18 cellular contexts compared by ENCODE assay signal in the genomic region with DNA sequence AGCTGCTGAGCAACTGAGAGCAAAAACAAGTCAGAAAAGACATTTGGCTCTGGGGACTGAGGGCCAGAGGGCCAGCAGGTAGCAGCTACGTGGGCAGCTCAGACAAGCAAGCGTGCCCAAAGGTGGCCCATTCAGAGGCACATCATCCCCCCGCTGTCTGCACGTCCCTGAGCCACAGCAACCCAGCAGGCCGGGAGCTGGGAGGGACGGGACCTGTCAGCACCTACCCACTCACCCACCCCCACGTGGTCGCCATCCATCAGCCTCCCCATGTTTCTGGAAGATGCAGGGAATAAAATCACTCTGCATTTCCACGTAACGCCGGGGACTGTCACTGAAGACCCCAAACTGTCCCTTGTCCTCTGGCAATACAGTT.
DNase-seq lines count a peak whose midpoint lies in the region; ATAC-seq, FAIRE-seq and TF ChIP-seq lines count a peak whose summit lies in the region.
"Had no signal": no experiment of that assay in that cellular context is flagged by ENCODE, and none has a peak within 500 bp of the region (broad histone marks: within the 10 kb centered on the region; RNA-seq: fewer than 3 reads in every experiment).

No MANE protein-coding gene starts in this region.

- H3K36me3 ChIP-seq in esophagus muscularis mucosa (no peaks in the 10 kb centered on the region), mesendoderm (ENCODE audit: control insufficient read depth, insufficient read depth, low read length) (no peaks in the 10 kb centered on the region), testis (ENCODE audit: low read depth, missing control alignments) (no peaks in the 10 kb centered on the region)
- H3K36me3 ChIP-seq: BLaER1 had no signal

- FAIRE-seq in D721Med (lab: Jason Lieb, UNC) = no peak
- FAIRE-seq: G401.6 had no signal

- peaks cover 4% of the 10 kb centered on the region for H3K27me3 Mint-ChIP-seq in activated CD8-positive, alpha-beta memory T cell treated with anti-CD3 and anti-CD28 coated beads, Interleukin-2, amount 10 ng/mL, durations not matched to agents 7 days and 5 days
- peaks cover 51% of the 10 kb centered on the region for H3K27me3 Mint-ChIP-seq in T-helper 17 cell
- H3K27me3 Mint-ChIP-seq: IgD-negative memory B cell had no signal

- H3K27me3 ChIP-seq in esophagus muscularis mucosa (no peaks in the 10 kb centered on the region), mesendoderm (ENCODE audit: insufficient read depth, low read length, poor library complexity) (no peaks in the 10 kb centered on the region), testis (no peaks in the 10 kb centered on the region)

- H3K9ac ChIP-seq in mesendoderm (ENCODE audit: low read length) = no peak overlapping the region
- H3K9ac ChIP-seq: BLaER1, GM23248 had no signal

- WGBS in esophagus muscularis mucosa = 85% methylated on average over 8 of the region's 11 CpGs
- no CpG with 5 or more reads among the region's 11 CpGs for WGBS in mesendoderm (ENCODE audit: extremely low coverage, insufficient coverage, low lambda C conversion rate)
- WGBS in testis, 2 donors = 91% methylated on average over 11 of the region's 11 CpGs

- no peaks in the 10 kb centered on the region for H3K4me1 Mint-ChIP-seq in activated CD8-positive, alpha-beta memory T cell treated with anti-CD3 and anti-CD28 coated beads, Interleukin-2, amount 10 ng/mL, durations not matched to agents 7 days and 5 days
- H3K4me1 Mint-ChIP-seq in T-helper 17 cell = peaks cover 1% of the 10 kb centered on the region
- H3K4me1 Mint-ChIP-seq: IgD-negative memory B cell had no signal

- H3K9me3 ChIP-seq in esophagus muscularis mucosa = no peaks in the 10 kb centered on the region
- no peaks in the 10 kb centered on the region for H3K9me3 ChIP-seq in testis
- no peaks in the 10 kb centered on the region for H3K9me3 ChIP-seq in T-helper 17 cell (ENCODE audit: control insufficient read depth, low read length, poor library complexity, severe bottlenecking)
- H3K9me3 ChIP-seq: BLaER1 had no signal

- no peak overlapping the region for H3K27ac ChIP-seq in esophagus muscularis mucosa (replicated peaks in 1 of 4)
- no peak overlapping the region for H3K27ac ChIP-seq in mesendoderm (ENCODE audit: low read depth, low read length)
- no peak overlapping the region for H3K27ac ChIP-seq in testis
- H3K27ac ChIP-seq: BLaER1, GM23248 had no signal

- CTCF ChIA-PET in activated CD8-positive, alpha-beta memory T cell treated with anti-CD3 and anti-CD28 coated beads, Interleukin-2, amount 10 ng/mL, durations not matched to agents 7 days and 5 days (lab: Charles Lee) = no interaction called here

- H3K4me3 ChIP-seq in esophagus muscularis mucosa (no peak overlapping the region), mesendoderm (ENCODE audit: low read length) (no peak overlapping the region), testis (no peak overlapping the region)
- H3K4me3 ChIP-seq: BLaER1, GM23248 had no signal

- TF ChIP-seq EP300 in esophagus muscularis mucosa (IDR thresholded peaks at IDR 0.05) = no peak

- H3K18ac ChIP-seq in mesendoderm (ENCODE audit: low read length) = no peak overlapping the region

- no peak overlapping the region for H4K8ac ChIP-seq in mesendoderm (ENCODE audit: low read depth, low read length)

- H3K23ac ChIP-seq in mesendoderm (ENCODE audit: low read length) = no peak overlapping the region

- H3K79me1 ChIP-seq in mesendoderm (ENCODE audit: low read length) = peaks cover 4% of the 10 kb centered on the region

- DNase-seq in activated CD8-positive, alpha-beta memory T cell treated with anti-CD3 and anti-CD28 coated beads, Interleukin-2, amount 10 ng/mL, durations not matched to agents 7 days and 5 days = peak; percentile 36
- no peak for DNase-seq in activated CD8-positive, alpha-beta memory T cell treated with anti-CD3 and anti-CD28 coated beads, Interleukin-2, amount 50 U/mL, for 48 hours
- DNase-seq in esophagus muscularis mucosa (ENCODE audit: extremely low spot score) (peak; percentile 75), mesendoderm (no peak), testis (peak; percentile 8), T-helper 17 cell (no peak), D721Med (ENCODE audit: insufficient read length, low spot score) (no peak)
- DNase-seq: GM23248, Kasumi-1, MM.1S, NCI-H1092 treated with DMSO at 0.1 percent for 48 hours, NCI-H524 had no signal

- H3K79me2 ChIP-seq in mesendoderm (ENCODE audit: control insufficient read depth, insufficient read depth, low read length) = peaks cover 2% of the 10 kb centered on the region

- H2BK5ac ChIP-seq in mesendoderm (ENCODE audit: low read length) = no peak overlapping the region

- no peaks in the 10 kb centered on the region for H3K9me3 Mint-ChIP-seq in activated CD8-positive, alpha-beta memory T cell treated with anti-CD3 and anti-CD28 coated beads, Interleukin-2, amount 10 ng/mL, durations not matched to agents 7 days and 5 days (ENCODE audit: low read depth)
- H3K9me3 Mint-ChIP-seq: CD8-positive, alpha-beta T cell had no signal

- no peak overlapping the region for H2BK120ac ChIP-seq in mesendoderm (ENCODE audit: low read depth, low read length)

- no peaks in the 10 kb centered on the region for H3K36me3 Mint-ChIP-seq in activated CD8-positive, alpha-beta memory T cell treated with anti-CD3 and anti-CD28 coated beads, Interleukin-2, amount 10 ng/mL, durations not matched to agents 7 days and 5 days
- H3K36me3 Mint-ChIP-seq in T-helper 17 cell (ENCODE audit: low read depth) = no peaks in the 10 kb centered on the region
- H3K36me3 Mint-ChIP-seq: CD8-positive, alpha-beta T cell; IgD-negative memory B cell had no signal

- TF ChIP-seq POLR2A in esophagus muscularis mucosa (IDR thresholded peaks at IDR 0.05; ENCODE audit: low read depth) = no peak
- TF ChIP-seq POLR2A in testis (IDR thresholded peaks at IDR 0.05) = no peak

- no peak overlapping the region for H3K4ac ChIP-seq in mesendoderm (ENCODE audit: low read depth, low read length)

- peaks cover 0 to 7% (median 0%) of the 10 kb centered on the region in 4 donors for H3K4me1 ChIP-seq in esophagus muscularis mucosa
- H3K4me1 ChIP-seq in mesendoderm (ENCODE audit: control insufficient read depth, low read depth, low read length) = peaks cover 13% of the 10 kb centered on the region
- no peaks in the 10 kb centered on the region for H3K4me1 ChIP-seq in testis

- H3K27ac Mint-ChIP-seq in activated CD8-positive, alpha-beta memory T cell treated with anti-CD3 and anti-CD28 coated beads, Interleukin-2, amount 10 ng/mL, durations not matched to agents 7 days and 5 days = no peak overlapping the region
- H3K27ac Mint-ChIP-seq in T-helper 17 cell = no peak overlapping the region
- H3K27ac Mint-ChIP-seq: CD8-positive, alpha-beta T cell; IgD-negative memory B cell had no signal

- H3K56ac ChIP-seq in mesendoderm (ENCODE audit: low read length) = peak overlapping the region; percentile 63

- H3K4me2 ChIP-seq in mesendoderm (ENCODE audit: low read length) = no peak overlapping the region
- H3K4me2 ChIP-seq: BLaER1 had no signal

- no peak overlapping the region for H2AK5ac ChIP-seq in mesendoderm (ENCODE audit: low read length)

- no peak overlapping the region for H3K4me3 Mint-ChIP-seq in activated CD8-positive, alpha-beta memory T cell treated with anti-CD3 and anti-CD28 coated beads, Interleukin-2, amount 10 ng/mL, durations not matched to agents 7 days and 5 days
- H3K4me3 Mint-ChIP-seq in T-helper 17 cell = no peak overlapping the region
- H3K4me3 Mint-ChIP-seq: CD8-positive, alpha-beta T cell; IgD-negative memory B cell had no signal

- no peak overlapping the region for H2BK15ac ChIP-seq in mesendoderm (replicated peaks; ENCODE audit: low read depth)

- TF ChIP-seq CTCF in esophagus muscularis mucosa (IDR thresholded peaks at IDR 0.05) = no peak
- TF ChIP-seq CTCF in testis (IDR thresholded peaks at IDR 0.05) = no peak
- TF ChIP-seq CTCF in D721Med (IDR thresholded peaks at IDR 0.05; ENCODE audit: insufficient read depth, missing control alignments) = no peak

- intact Hi-C loops in esophagus muscularis mucosa (cut with DNase I) (no loop called here), testis (cut with DNase I; ENCODE audit: low total_unique reads) (no loop called here)

- H4K5ac ChIP-seq in mesendoderm (ENCODE audit: low read length) = no peak overlapping the region

- ATAC-seq in activated CD8-positive, alpha-beta memory T cell treated with anti-CD3 and anti-CD28 coated beads, Interleukin-2, amount 10 ng/mL, durations not matched to agents 7 days and 5 days = no peak
- ATAC-seq in GM21447 (IDR thresholded peaks at IDR 0.05; ENCODE audit: unreplicated experiment) = no peak
- no peak for ATAC-seq in T-helper 17 cell
- ATAC-seq: CD8-positive, alpha-beta T cell; Panc1 had no signal

Comparison
In these comparisons a context has a peak if more than half of its experiments do, and no peak if none do; other contexts are left out.
1. DNase-seq: peak in activated CD8-positive, alpha-beta memory T cell treated with anti-CD3 and anti-CD28 coated beads, Interleukin-2, amount 10 ng/mL, durations not matched to agents 7 days and 5 days (single experiment), esophagus muscularis mucosa (single experiment) and testis (single experiment); none in activated CD8-positive, alpha-beta memory T cell treated with anti-CD3 and anti-CD28 coated beads, Interleukin-2, amount 50 U/mL, for 48 hours (single experiment), mesendoderm (single experiment), T-helper 17 cell (0 of 3) and D721Med (single experiment).